In the genomic region with DNA sequence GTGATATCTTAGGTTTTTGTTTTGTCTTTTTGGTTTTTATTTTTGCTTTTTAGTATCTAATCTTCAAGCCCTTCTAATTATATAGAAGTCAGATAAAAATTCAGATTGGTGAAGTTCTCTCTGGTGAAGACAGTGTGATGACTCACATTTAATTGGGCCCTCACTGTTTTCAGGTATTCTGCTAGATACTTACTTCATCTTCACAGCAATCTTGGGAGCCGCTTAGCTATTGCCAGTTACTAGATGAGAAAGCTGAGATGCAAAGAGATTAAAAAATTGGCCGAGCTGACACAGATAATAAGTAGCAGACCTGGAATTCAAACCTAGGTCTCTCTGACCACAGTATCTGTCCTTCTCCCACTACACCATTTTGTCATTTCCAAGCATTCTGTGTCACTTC, we compare ENCODE assay signal across 31 cellular contexts.
"Had no signal": no experiment of that assay in that cellular context is flagged by ENCODE, and none has a peak within 500 bp of the region (broad histone marks: within the 10 kb centered on the region; RNA-seq: fewer than 3 reads in every experiment).

No MANE protein-coding gene starts in this region.

- H3K9me3 Mint-ChIP-seq: activated CD4-positive, alpha-beta memory T cell treated with anti-CD3 and anti-CD28 coated beads, Interleukin-2, amount 10 ng/mL, durations not matched to agents 7 days and 5 days; activated CD4-positive, alpha-beta T cell treated with anti-CD3 and anti-CD28 coated beads, Interleukin-2, amount 10 ng/mL, durations not matched to agents 24 days and 14 days; activated T-cell treated with anti-CD3 and anti-CD28 coated beads, Interleukin-2, amount 50 U/mL, for 4 hours; activated T-helper 17 cell treated with anti-CD3 and anti-CD28 coated beads, Interleukin-2, amount 50 U/mL, for 72 hours; mesothelial cell of epicardium; neural crest cell; stimulated activated naive B cell treated with anti-CD40 and anti-IgM and Interleukin-4, amounts not matched to agents 10 μg/mL and 1 μg/mL and 100 μg/mL, for 72 hours had no signal

- H3K4me1 Mint-ChIP-seq: activated CD4-positive, alpha-beta memory T cell treated with anti-CD3 and anti-CD28 coated beads, Interleukin-2, amount 10 ng/mL, durations not matched to agents 7 days and 5 days; activated CD4-positive, alpha-beta T cell treated with anti-CD3 and anti-CD28 coated beads, Interleukin-2, amount 10 ng/mL, durations not matched to agents 24 days and 14 days; activated T-helper 17 cell treated with anti-CD3 and anti-CD28 coated beads, Interleukin-2, amount 50 U/mL, for 72 hours had no signal

- FAIRE-seq: astrocyte, endothelial cell of umbilical vein, pancreas had no signal

- H3K4me3 Mint-ChIP-seq: activated CD4-positive, alpha-beta memory T cell treated with anti-CD3 and anti-CD28 coated beads, Interleukin-2, amount 10 ng/mL, durations not matched to agents 7 days and 5 days; activated CD4-positive, alpha-beta T cell treated with anti-CD3 and anti-CD28 coated beads, Interleukin-2, amount 10 ng/mL, durations not matched to agents 24 days and 14 days; activated T-cell treated with anti-CD3 and anti-CD28 coated beads, Interleukin-2, amount 50 U/mL, for 4 hours; activated T-helper 17 cell treated with anti-CD3 and anti-CD28 coated beads, Interleukin-2, amount 50 U/mL, for 72 hours; mesothelial cell of epicardium; naive B cell; neural crest cell; stimulated activated naive B cell treated with anti-CD40 and anti-IgM and Interleukin-4, amounts not matched to agents 10 μg/mL and 1 μg/mL and 100 μg/mL, for 72 hours; T-helper 17 cell had no signal

- H3K4me3 ChIP-seq: pancreas, psoas muscle, stomach, suprapubic skin, tibial artery had no signal

- ATAC-seq: activated T-cell treated with anti-CD3 and anti-CD28 coated beads, Interleukin-2, amount 50 U/mL, for 4 hours; activated T-helper 17 cell treated with anti-CD3 and anti-CD28 coated beads, Interleukin-2, amount 50 U/mL, for 72 hours; esophagus mucosa; foreskin keratinocyte; left cardiac atrium; left ventricle myocardium superior; psoas muscle; right cardiac atrium; stimulated activated naive B cell treated with anti-CD40 and anti-IgM and Interleukin-4, amounts not matched to agents 10 μg/mL and 1 μg/mL and 100 μg/mL, for 72 hours; T-helper 17 cell had no signal

- DNase-seq: activated CD4-positive, alpha-beta memory T cell treated with anti-CD3 and anti-CD28 coated beads, Interleukin-2, amount 10 ng/mL, durations not matched to agents 7 days and 5 days; activated CD4-positive, alpha-beta T cell treated with anti-CD3 and anti-CD28 coated beads, Interleukin-2, amount 10 ng/mL, durations not matched to agents 24 days and 14 days; activated CD4-positive, CD25-positive, alpha-beta regulatory T cell treated with anti-CD3 and anti-CD28 coated beads, Interleukin-2, amount 50 U/mL, for 72 hours; activated CD8-positive, alpha-beta memory T cell treated with anti-CD3 and anti-CD28 coated beads, Interleukin-2, amount 50 U/mL, for 48 hours; activated gamma-delta T cell treated with Interleukin-2 at 50 U/mL for 16 hours; activated naive CD4-positive, alpha-beta T cell treated with anti-CD3 and anti-CD28 coated beads, Interleukin-2, amount 50 U/mL, for 16 hours; activated T-cell treated with anti-CD3 and anti-CD28 coated beads, Interleukin-2, amount 50 U/mL, for 4 hours; amniotic stem cell; central memory CD4-positive, alpha-beta T cell; foreskin keratinocyte; islet precursor cell; left cardiac atrium; left ventricle myocardium superior; naive B cell; pancreas; psoas muscle; right cardiac atrium; stimulated activated CD4-positive, alpha-beta T cell treated with anti-CD3 and anti-CD28 coated beads, Interleukin-15, amount 100 ng/mL, for 24 hours; stimulated activated CD4-positive, alpha-beta T cell treated with anti-CD3 and anti-CD28 coated beads, Interleukin-2, amount 100 ng/mL, for 24 hours; stimulated activated naive B cell treated with anti-CD40 and anti-IgM and Interleukin-4, amounts not matched to agents 10 μg/mL and 1 μg/mL and 100 μg/mL, for 72 hours; stomach; T-helper 17 cell; T1000; tibial artery had no signal

- H3K27me3 Mint-ChIP-seq: activated CD4-positive, alpha-beta memory T cell treated with anti-CD3 and anti-CD28 coated beads, Interleukin-2, amount 10 ng/mL, durations not matched to agents 7 days and 5 days; activated CD4-positive, alpha-beta T cell treated with anti-CD3 and anti-CD28 coated beads, Interleukin-2, amount 10 ng/mL, durations not matched to agents 24 days and 14 days; activated T-helper 17 cell treated with anti-CD3 and anti-CD28 coated beads, Interleukin-2, amount 50 U/mL, for 72 hours; naive B cell; stimulated activated naive B cell treated with anti-CD40 and anti-IgM and Interleukin-4, amounts not matched to agents 10 μg/mL and 1 μg/mL and 100 μg/mL, for 72 hours; T-helper 17 cell had no signal

- H3K27ac ChIP-seq: foreskin keratinocyte, psoas muscle, suprapubic skin, tibial artery had no signal

- H3K27ac Mint-ChIP-seq: activated CD4-positive, alpha-beta memory T cell treated with anti-CD3 and anti-CD28 coated beads, Interleukin-2, amount 10 ng/mL, durations not matched to agents 7 days and 5 days; activated CD4-positive, alpha-beta T cell treated with anti-CD3 and anti-CD28 coated beads, Interleukin-2, amount 10 ng/mL, durations not matched to agents 24 days and 14 days; activated T-helper 17 cell treated with anti-CD3 and anti-CD28 coated beads, Interleukin-2, amount 50 U/mL, for 72 hours; stimulated activated naive B cell treated with anti-CD40 and anti-IgM and Interleukin-4, amounts not matched to agents 10 μg/mL and 1 μg/mL and 100 μg/mL, for 72 hours; T-helper 17 cell had no signal

- H3K27me3 ChIP-seq: foreskin keratinocyte, pancreas, stomach, suprapubic skin, tibial artery had no signal

- H3K9me3 ChIP-seq: pancreas, psoas muscle, stomach, suprapubic skin, tibial artery had no signal

- H3K4me1 ChIP-seq: foreskin keratinocyte had no signal
